In the genomic region with DNA sequence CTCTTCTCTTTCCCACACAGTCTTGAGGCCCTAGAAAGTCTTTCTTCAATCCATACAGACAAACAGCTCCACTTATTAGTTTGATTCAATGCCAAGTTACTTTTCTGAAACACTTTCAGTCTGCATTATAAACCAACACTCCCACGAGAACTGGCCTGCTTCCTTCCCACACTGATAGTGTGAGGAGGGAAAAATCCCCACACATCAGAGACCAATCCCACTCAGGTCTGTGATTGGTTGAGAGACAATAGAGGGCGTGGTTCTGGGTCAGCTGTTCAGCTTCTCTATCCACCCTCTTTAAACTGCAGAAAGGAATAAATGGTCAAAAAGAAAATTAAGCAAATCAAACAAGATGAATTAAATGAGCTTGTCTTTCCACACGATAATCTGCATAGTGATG, we compare ENCODE assay signal across 27 cellular contexts.
A peak's percentile ranks its signal among the peaks of the same experiment; 100 is the strongest.
DNase-seq lines count a peak whose midpoint lies in the region; ATAC-seq, FAIRE-seq and TF ChIP-seq lines count a peak whose summit lies in the region.
"Had no signal": no experiment of that assay in that cellular context is flagged by ENCODE, and none has a peak within 500 bp of the region (broad histone marks: within the 10 kb centered on the region; RNA-seq: fewer than 3 reads in every experiment).

No MANE protein-coding gene starts in this region.

- intact Hi-C loops in left cardiac atrium (cut with DNase I): no loop called here
- intact Hi-C loops in Right ventricle myocardium superior (cut with DNase I): no loop called here
- intact Hi-C loops in endothelial cell of umbilical vein (cut with micrococcal nuclease): no loop called here
- intact Hi-C loops in mucosa of descending colon (cut with DNase I, micrococcal nuclease): no loop called here
- intact Hi-C loops in vagina (cut with DNase I): no loop called here

- H3K9me3 Mint-ChIP-seq in activated T-cell treated with anti-CD3 and anti-CD28 coated beads, Interleukin-2, amount 50 U/mL, for 24 hours: peaks cover 2% of the 10 kb centered on the region
- H3K9me3 Mint-ChIP-seq: activated T-helper 1 cell treated with anti-CD3 and anti-CD28 coated beads, Interleukin-12 subunit alpha, Interleukin-12 subunit beta, Interleukin-2, Interleukin-4 antibody, amounts not matched to agents 30 ng/mL and 10 ng/mL and 1 ng/mL, durations not matched to agents 14 hours and 24 hours and 36 hours; HFFc6 had no signal

- dilution Hi-C loops in endothelial cell of umbilical vein (cut with MboI; ENCODE audit: extremely low pct_ligation_motif_present, low sequenced_read_pairs): no loop called here

- H3K36me3 ChIP-seq in endothelial cell of umbilical vein (ENCODE audit: control insufficient read depth in 2 of 2, extremely low read depth in 1 of 2, insufficient read depth in 2 of 2, low read length in 2 of 2) (no peaks in the 10 kb centered on the region), mucosa of descending colon (ENCODE audit: low read depth) (no peaks in the 10 kb centered on the region), vagina (no peaks in the 10 kb centered on the region)
- H3K36me3 ChIP-seq: neural progenitor cell, prostate gland had no signal

- H3K27me3 ChIP-seq in endothelial cell of umbilical vein (ENCODE audit: control insufficient read depth in 2 of 2, insufficient read depth in 2 of 2, low read length in 2 of 2) (peaks cover 0 to 8% of the 10 kb centered on the region in 2 experiments), vagina (no peaks in the 10 kb centered on the region)
- H3K27me3 ChIP-seq: neural progenitor cell had no signal

- H3K27me3 Mint-ChIP-seq in activated T-cell treated with anti-CD3 and anti-CD28 coated beads, Interleukin-2, amount 50 U/mL, for 24 hours: no peaks in the 10 kb centered on the region
- H3K27me3 Mint-ChIP-seq: type B pancreatic cell had no signal

- H3K4me3 Mint-ChIP-seq in activated T-cell treated with anti-CD3 and anti-CD28 coated beads, Interleukin-2, amount 50 U/mL, for 24 hours: no peak overlapping the region
- H3K4me3 Mint-ChIP-seq: activated CD4-positive, alpha-beta T cell treated with anti-CD3 and anti-CD28 coated beads for 36 hours; activated naive CD8-positive, alpha-beta T cell treated with anti-CD3 and anti-CD28 coated beads for 36 hours; activated T-helper 1 cell treated with anti-CD3 and anti-CD28 coated beads, Interleukin-12 subunit alpha, Interleukin-12 subunit beta, Interleukin-2, Interleukin-4 antibody, amounts not matched to agents 30 ng/mL and 10 ng/mL and 1 ng/mL, durations not matched to agents 14 hours and 24 hours and 36 hours; B cell; HFFc6; neural progenitor cell; stimulated activated naive CD8-positive, alpha-beta T cell treated with anti-CD3 and anti-CD28 coated beads, Interleukin-15, Interleukin-2, amounts not matched to agents 100 ng/mL and 50 ng/mL, for 24 hours; type B pancreatic cell had no signal

- H3K4me3 ChIP-seq in endothelial cell of umbilical vein (replicated peaks in 1 of 3; ENCODE audit: insufficient read depth in 1 of 3, low read depth in 1 of 3, low read length in 3 of 3): no peak overlapping the region
- H3K4me3 ChIP-seq in mucosa of descending colon: no peak overlapping the region
- H3K4me3 ChIP-seq in vagina: no peak overlapping the region
- H3K4me3 ChIP-seq: neural progenitor cell, prostate gland had no signal

- POLR2A ChIA-PET in endothelial cell of umbilical vein (lab: Charles Lee): no interaction called here

- H3K4me1 ChIP-seq in endothelial cell of umbilical vein (ENCODE audit: control insufficient read depth, extremely low read depth, insufficient read depth, low read length) (no peaks in the 10 kb centered on the region), mucosa of descending colon (ENCODE audit: low read depth) (no peaks in the 10 kb centered on the region), vagina (peaks cover 7% of the 10 kb centered on the region)
- H3K4me1 ChIP-seq: prostate gland had no signal

- H4K20me1 ChIP-seq in endothelial cell of umbilical vein (replicated peaks; ENCODE audit: control insufficient read depth, extremely low read depth, insufficient read depth, low read length): no peaks in the 10 kb centered on the region

- no peak for TF ChIP-seq CTCF in endothelial cell of umbilical vein (IDR thresholded peaks at IDR 0.05; ENCODE audit: extremely low read depth in 1 of 2, insufficient read depth in 1 of 2, low read depth in 1 of 2, low read length in 2 of 2)
- TF ChIP-seq CTCF in mucosa of descending colon (IDR thresholded peaks at IDR 0.05): no peak
- no peak for TF ChIP-seq CTCF in vagina (IDR thresholded peaks at IDR 0.05)

- no peak overlapping the region for H2AFZ ChIP-seq in endothelial cell of umbilical vein (ENCODE audit: low read depth, low read length)
- H2AFZ ChIP-seq: neural progenitor cell had no signal

- no TSS peak for BruUV-seq in endothelial cell of umbilical vein (replicated peaks; lab: Mats Ljungman, UMichigan)

- H3K9me3 ChIP-seq in endothelial cell of umbilical vein (replicated peaks; ENCODE audit: control insufficient read depth, insufficient read depth, low read length) (no peaks in the 10 kb centered on the region), mucosa of descending colon (no peaks in the 10 kb centered on the region), vagina (no peaks in the 10 kb centered on the region)
- H3K9me3 ChIP-seq: prostate gland had no signal

- H3K36me3 Mint-ChIP-seq in activated T-cell treated with anti-CD3 and anti-CD28 coated beads, Interleukin-2, amount 50 U/mL, for 24 hours (ENCODE audit: low read depth): no peaks in the 10 kb centered on the region
- H3K36me3 Mint-ChIP-seq: activated naive CD8-positive, alpha-beta T cell treated with anti-CD3 and anti-CD28 coated beads for 36 hours; neural progenitor cell; type B pancreatic cell had no signal

- no peaks in the 10 kb centered on the region for H3K9me1 ChIP-seq in endothelial cell of umbilical vein (replicated peaks; ENCODE audit: control insufficient read depth, extremely low read depth, insufficient read depth, low read length)

- TF ChIP-seq POLR2A in endothelial cell of umbilical vein (IDR thresholded peaks at IDR 0.05; ENCODE audit: low read depth, low read length): no peak
- TF ChIP-seq POLR2A in vagina (IDR thresholded peaks at IDR 0.05): no peak

- no peak overlapping the region for H3K4me2 ChIP-seq in endothelial cell of umbilical vein (ENCODE audit: insufficient read depth, low read length)
- H3K4me2 ChIP-seq: neural progenitor cell had no signal

- no peak overlapping the region for H3K9ac ChIP-seq in endothelial cell of umbilical vein (replicated peaks; ENCODE audit: extremely low read depth, insufficient read depth, low read length)
- H3K9ac ChIP-seq: neural progenitor cell had no signal

- CTCF ChIA-PET in endothelial cell of umbilical vein (lab: Charles Lee): interaction anchor here (1.0 to 1.3 kb wide), 4 partner anchors 9 to 14 kb away, joined by 3 to 4 read pairs (median 4); no protein-coding TSS in a partner anchor

- DNase-seq in left cardiac atrium (no peak), Right ventricle myocardium superior (no peak), endothelial cell of umbilical vein (ENCODE audit: low read depth, low spot score) (peak; percentile 60), mucosa of descending colon (no peak), vagina (ENCODE audit: extremely low spot score in 2 of 2) (no peak)
- no peak for DNase-seq in activated T-cell treated with anti-CD3 and anti-CD28 coated beads, Interleukin-2, amount 50 U/mL, for 24 hours
- DNase-seq: activated CD4-positive, alpha-beta T cell treated with anti-CD3 and anti-CD28 coated beads for 36 hours; activated naive CD8-positive, alpha-beta T cell treated with anti-CD3 and anti-CD28 coated beads for 36 hours; cortex of kidney; HFFc6; KBM-7; MV-4-11; NCI-H1694 treated with DMSO at 0.1 percent for 48 hours; NCI-H2227 treated with DMSO at 0.1 percent for 48 hours; NCI-H774; small intestine; stimulated activated CD4-positive, alpha-beta T cell treated with anti-CD3 and anti-CD28 coated beads, Interleukin-4, amount 100 ng/mL, for 1 hour had no signal

- no peaks in the 10 kb centered on the region for H3K4me1 Mint-ChIP-seq in activated T-cell treated with anti-CD3 and anti-CD28 coated beads, Interleukin-2, amount 50 U/mL, for 24 hours (ENCODE audit: low read depth)
- H3K4me1 Mint-ChIP-seq: activated CD4-positive, alpha-beta T cell treated with anti-CD3 and anti-CD28 coated beads for 36 hours; activated naive CD8-positive, alpha-beta T cell treated with anti-CD3 and anti-CD28 coated beads for 36 hours; B cell had no signal

- FAIRE-seq in endothelial cell of umbilical vein (lab: Jason Lieb, UNC): no peak
- FAIRE-seq: small intestine had no signal

- H3K27ac ChIP-seq in endothelial cell of umbilical vein (ENCODE audit: insufficient read depth, low read depth, low read length) (no peak overlapping the region), vagina (peak overlapping the region; percentile 33)
- H3K27ac ChIP-seq: 22Rv1, neural progenitor cell, prostate gland had no signal

- H3K27ac Mint-ChIP-seq in activated T-cell treated with anti-CD3 and anti-CD28 coated beads, Interleukin-2, amount 50 U/mL, for 24 hours: no peak overlapping the region
- H3K27ac Mint-ChIP-seq: activated CD4-positive, alpha-beta T cell treated with anti-CD3 and anti-CD28 coated beads for 36 hours; activated naive CD8-positive, alpha-beta T cell treated with anti-CD3 and anti-CD28 coated beads for 36 hours; activated T-helper 1 cell treated with anti-CD3 and anti-CD28 coated beads, Interleukin-12 subunit alpha, Interleukin-12 subunit beta, Interleukin-2, Interleukin-4 antibody, amounts not matched to agents 30 ng/mL and 10 ng/mL and 1 ng/mL, durations not matched to agents 14 hours and 24 hours and 36 hours; B cell; HFFc6; neural progenitor cell; stimulated activated naive CD8-positive, alpha-beta T cell treated with anti-CD3 and anti-CD28 coated beads, Interleukin-15, Interleukin-2, amounts not matched to agents 100 ng/mL and 50 ng/mL, for 24 hours; type B pancreatic cell had no signal

- no peaks in the 10 kb centered on the region for H3K79me2 ChIP-seq in endothelial cell of umbilical vein (ENCODE audit: control insufficient read depth, insufficient read depth, low read length)

- ATAC-seq in left cardiac atrium (peak; percentile 63 to 89), Right ventricle myocardium superior (ENCODE audit: poor library complexity) (no peak), mucosa of descending colon (peak; percentile 22), SK-N-SH treated with all-trans-retinoic acid at 6 μM for 48 hours (no peak), GM21825 (IDR thresholded peaks at IDR 0.05; ENCODE audit: unreplicated experiment) (no peak)
- ATAC-seq: activated CD4-positive, alpha-beta T cell treated with anti-CD3 and anti-CD28 coated beads for 36 hours; Right ventricle myocardium inferior had no signal

TF ChIP-seq in endothelial cell of umbilical vein, 7 proteins besides CTCF, POLR2A, EP300 and RAD21 (continues in another document):
- TF ChIP-seq GATA2 (IDR thresholded peaks at IDR 0.05; ENCODE audit: insufficient read depth, insufficient read length, low read depth, low read length) (no peak), JUN (IDR thresholded peaks at IDR 0.05; ENCODE audit: borderline replicate concordance, insufficient read depth, insufficient read length, low read depth) (no peak)

TF ChIP-seq in SK-N-SH treated with all-trans-retinoic acid at 6 μM for 48 hours, 23 proteins besides CTCF, POLR2A, EP300 and RAD21 (continues in another document):
- TF ChIP-seq ZC3H10 (CRISPR knock-in tag; IDR thresholded peaks at IDR 0.05) (no peak), BACH2 (CRISPR knock-in tag; IDR thresholded peaks at IDR 0.05; ENCODE audit: borderline replicate concordance) (no peak), TCF4 (CRISPR knock-in tag; IDR thresholded peaks at IDR 0.05; ENCODE audit: borderline replicate concordance) (no peak)

Comparison
In these comparisons a context has a peak if more than half of its experiments do, and no peak if none do; other contexts are left out.
1. ATAC-seq: peak in left cardiac atrium (2 of 2) and mucosa of descending colon (single experiment); none in Right ventricle myocardium superior (single experiment), SK-N-SH treated with all-trans-retinoic acid at 6 μM for 48 hours (single experiment) and GM21825 (single experiment).